20 cellular contexts compared by ENCODE assay signal in the genomic region with DNA sequence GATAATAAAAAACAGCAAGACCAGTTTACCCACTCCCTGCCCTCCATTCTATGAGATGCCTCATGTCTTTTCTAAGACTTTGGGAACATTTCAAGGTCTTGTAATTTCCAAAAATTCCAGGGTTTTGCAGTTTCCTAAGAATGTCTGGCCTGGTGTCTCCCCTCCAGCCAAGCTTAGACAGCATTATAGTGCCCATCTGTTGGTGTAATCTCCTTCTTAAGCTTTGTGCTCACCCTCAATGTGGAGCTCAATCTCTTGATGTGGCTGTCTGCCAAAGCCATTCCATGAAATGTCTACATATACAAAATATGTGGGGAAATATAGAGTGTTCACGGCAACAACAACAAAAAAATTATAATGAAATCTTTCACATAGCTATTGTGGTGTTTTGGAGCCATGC.
DNase-seq lines count a peak whose midpoint lies in the region; TF ChIP-seq lines count a peak whose summit lies in the region.
"Had no signal": no experiment of that assay in that cellular context is flagged by ENCODE, and none has a peak within 500 bp of the region (broad histone marks: within the 10 kb centered on the region; RNA-seq: fewer than 3 reads in every experiment).

No MANE protein-coding gene starts in this region.

- H3K27me3 Mint-ChIP-seq in nephron (ENCODE audit: low read depth), result no peaks in the 10 kb centered on the region
- H3K27me3 Mint-ChIP-seq: CD4-positive, CD25-positive, alpha-beta regulatory T cell; CD8-positive, alpha-beta memory T cell; IgD-negative memory B cell had no signal

- DNase-seq in NCI-H524 (lab: John Stamatoyannopoulos, UW) (peak; percentile 49 to 87), NCI-H524 treated with DMSO at 0.1 percent for 48 hours (lab: John Stamatoyannopoulos, UW) (no peak), NCI-H446 treated with DMSO at 0.1 percent for 48 hours (lab: John Stamatoyannopoulos, UW) (peak; percentile 45), SJSA1 (ENCODE audit: low read depth in 1 of 2, low spot score in 2 of 2) (peak in 1 of 2 experiments; percentile 33), hepatic stellate cell (ENCODE audit: low spot score) (no peak), HT-29 (ENCODE audit: low spot score) (no peak), 8988T (no peak)
- DNase-seq: BE2C; C1 segment of cervical spinal cord; CD4-positive, CD25-positive, alpha-beta regulatory T cell; CD8-positive, alpha-beta memory T cell; COR-L47; DMS153; DMS79; GDM1; GOT3; H7; HFFc6 had no signal

- peaks cover 28% of the 10 kb centered on the region for H3K4me1 ChIP-seq in SJSA1 (replicated peaks)
- H3K4me1 ChIP-seq: BE2C had no signal

- H3K4me3 ChIP-seq in SJSA1, result no peak overlapping the region

- H3K27me3 ChIP-seq in SJSA1 (replicated peaks), result no peaks in the 10 kb centered on the region
- H3K27me3 ChIP-seq: BE2C had no signal

- H3K27ac Mint-ChIP-seq in nephron, result peak overlapping the region; percentile 48 to 86 (median 73)
- H3K27ac Mint-ChIP-seq: CD4-positive, CD25-positive, alpha-beta regulatory T cell; CD8-positive, alpha-beta memory T cell; HFFc6; IgD-negative memory B cell had no signal

- H3K36me3 ChIP-seq in SJSA1, result no peaks in the 10 kb centered on the region
- H3K36me3 ChIP-seq: BE2C had no signal

- no peak for TF ChIP-seq CTCF in nephron (IDR thresholded peaks at IDR 0.05; ENCODE audit: unreplicated experiment in 3 of 3)

- H3K27ac ChIP-seq in SJSA1, result peak overlapping the region; percentile 76

- H3K4me3 Mint-ChIP-seq in nephron, result no peak overlapping the region
- H3K4me3 Mint-ChIP-seq: CD4-positive, CD25-positive, alpha-beta regulatory T cell; CD8-positive, alpha-beta memory T cell; HFFc6; IgD-negative memory B cell had no signal

- peaks cover 4% of the 10 kb centered on the region for H3K4me1 Mint-ChIP-seq in nephron
- H3K4me1 Mint-ChIP-seq: CD4-positive, CD25-positive, alpha-beta regulatory T cell; CD8-positive, alpha-beta memory T cell; IgD-negative memory B cell had no signal

- no peaks in the 10 kb centered on the region for H3K36me3 Mint-ChIP-seq in nephron (ENCODE audit: low read depth)
- H3K36me3 Mint-ChIP-seq: CD4-positive, CD25-positive, alpha-beta regulatory T cell; CD8-positive, alpha-beta memory T cell; IgD-negative memory B cell had no signal

- H3K9me3 ChIP-seq in SJSA1 (replicated peaks), result peaks cover 5% of the 10 kb centered on the region; the same call in 1 of the 2 replicates
- H3K9me3 ChIP-seq: BE2C had no signal

- H3K9me3 Mint-ChIP-seq in nephron, result peaks cover 2% of the 10 kb centered on the region

Comparison
In these comparisons a context has a peak if more than half of its experiments do, and no peak if none do; other contexts are left out.
1. DNase-seq: peak in NCI-H524 (2 of 2) and NCI-H446 treated with DMSO at 0.1 percent for 48 hours (single experiment); none in NCI-H524 treated with DMSO at 0.1 percent for 48 hours (single experiment), hepatic stellate cell (single experiment), HT-29 (single experiment) and 8988T (single experiment).